Comparison of ENCODE assay signal across 9 cellular contexts in the genomic region with DNA sequence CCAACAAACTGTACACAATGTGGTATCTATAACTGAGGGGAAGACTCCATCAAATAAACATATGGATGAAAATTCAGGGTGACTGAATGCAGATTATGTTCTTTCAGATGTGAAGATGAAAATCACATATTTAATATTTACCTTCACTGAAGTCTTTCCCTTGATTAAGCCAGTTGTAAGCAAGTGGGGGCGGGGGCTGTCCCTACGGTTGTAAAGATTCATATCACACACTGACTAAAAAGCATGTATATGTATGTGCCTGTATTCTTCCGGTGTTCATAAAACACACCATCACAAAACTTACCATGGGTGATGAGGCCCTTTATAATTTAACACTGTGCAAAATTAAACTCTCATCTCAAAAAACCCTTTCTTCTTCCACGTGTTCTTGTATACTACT. TPM values are rescaled to one million over a fixed set of nuclear protein-coding genes. Genes with fewer than 3 reads are reported as not detected.
A peak's percentile ranks its signal among the peaks of the same experiment; 100 is the strongest.
DNase-seq lines count a peak whose midpoint lies in the region; ATAC-seq, FAIRE-seq and TF ChIP-seq lines count a peak whose summit lies in the region.
"Had no signal": no experiment of that assay in that cellular context is flagged by ENCODE, and none has a peak within 500 bp of the region (broad histone marks: within the 10 kb centered on the region; RNA-seq: fewer than 3 reads in every experiment).

No MANE protein-coding gene starts in this region.

- peaks cover 0 to 6% (median 0%) of the 10 kb centered on the region in 11 experiments; a peak in 2 of 22 replicates for H3K27me3 ChIP-seq in BLaER1 treated with 17β-estradiol and CSF1 and Interleukin-3, amounts not matched to agents 10 nM and 100 nM
- no peaks in the 10 kb centered on the region for H3K27me3 ChIP-seq in pancreas

- POLR2A ChIA-PET in OCI-LY7 (lab: Charles Lee) = interaction anchor here (0.6 to 1.4 kb wide), 4 partner anchors 10 to 668 kb away, joined by 3 to 4 read pairs (median 4); no protein-coding TSS in a partner anchor

- intact Hi-C loops in OCI-LY7 (cut with micrococcal nuclease; ENCODE audit: unreplicated experiment) = loop anchor here (5.0 kb wide), 3 partner anchors 65 to 235 kb away; a partner anchor contains a TSS
- intact Hi-C loops in pancreas (cut with DNase I) = no loop called here

- DNase-seq in OCI-LY7 (ENCODE audit: low spot score) = no peak
- no peak for DNase-seq in central memory CD8-positive, alpha-beta T cell (ENCODE audit: low spot score in 2 of 2)
- DNase-seq in pancreas = no peak
- DNase-seq in AML-193 (lab: John Stamatoyannopoulos, UW) = no peak
- no peak for DNase-seq in pons (ENCODE audit: low spot score)
- no peak for DNase-seq in ureter (ENCODE audit: low spot score)
- DNase-seq: mesendoderm had no signal

- H3K9me3 ChIP-seq in BLaER1 treated with 17β-estradiol and CSF1 and Interleukin-3, amounts not matched to agents 10 nM and 100 nM (replicated peaks in 1 of 11) = peaks cover 0 to 10% (median 6%) of the 10 kb centered on the region in 11 experiments; a peak in 7 of 22 replicates
- H3K9me3 ChIP-seq in OCI-LY7 (ENCODE audit: low read length) (no peaks in the 10 kb centered on the region), pancreas (no peaks in the 10 kb centered on the region)

- H3K36me3 Mint-ChIP-seq in central memory CD8-positive, alpha-beta T cell (ENCODE audit: insufficient read depth) = peaks cover 7% of the 10 kb centered on the region

- no peaks in the 10 kb centered on the region for H3K27me3 Mint-ChIP-seq in central memory CD8-positive, alpha-beta T cell

- TF ChIP-seq CTCF in OCI-LY7 (conservative IDR thresholded peaks at IDR 0.05; ENCODE audit: low read length) (no peak), pancreas (IDR thresholded peaks at IDR 0.05) (no peak)

- H3K79me2 ChIP-seq in OCI-LY7 (ENCODE audit: insufficient read depth, low read depth, low read length) = peaks cover 9% of the 10 kb centered on the region; the same call in 1 of the 2 replicates

- peak overlapping the region; percentile 68 for H3K27ac Mint-ChIP-seq in central memory CD8-positive, alpha-beta T cell (ENCODE audit: low read depth)

- no peak overlapping the region for H3K27ac ChIP-seq in BLaER1 treated with 17β-estradiol and CSF1 and Interleukin-3, amounts not matched to agents 10 nM and 100 nM
- H3K27ac ChIP-seq in OCI-LY7 (ENCODE audit: low read depth, low read length, poor library complexity, severe bottlenecking) (no peak overlapping the region), pancreas (no peak overlapping the region)

- peak overlapping the region; percentile 86 for H3K4me3 Mint-ChIP-seq in central memory CD8-positive, alpha-beta T cell

- FAIRE-seq in pancreas (lab: Jason Lieb, UNC) = no peak

- ATAC-seq in central memory CD8-positive, alpha-beta T cell (replicated peaks; ENCODE audit: extremely low read depth, poor library complexity, severe bottlenecking) = no peak
- no peak for ATAC-seq in pancreas
- no peak for ATAC-seq in HG03571 (IDR thresholded peaks at IDR 0.05; ENCODE audit: unreplicated experiment)

- H3K4me2 ChIP-seq in BLaER1 treated with 17β-estradiol and CSF1 and Interleukin-3, amounts not matched to agents 10 nM and 100 nM = peak overlapping the region; percentile 52 to 82 (median 70)
- peak overlapping the region; percentile 91 for H3K4me2 ChIP-seq in OCI-LY7 (ENCODE audit: low read length)

- peak overlapping the region; percentile 72 to 84 (median 80); a peak in 16 of 20 replicates for H3K4me3 ChIP-seq in BLaER1 treated with 17β-estradiol and CSF1 and Interleukin-3, amounts not matched to agents 10 nM and 100 nM
- H3K4me3 ChIP-seq in OCI-LY7 (ENCODE audit: low read depth, low read length, poor library complexity, severe bottlenecking) = peak overlapping the region; percentile 95
- H3K4me3 ChIP-seq in pancreas = peak overlapping the region in 3 of 4 donors; percentile 63 to 69 (median 64)

- no peaks in the 10 kb centered on the region for H3K9me3 Mint-ChIP-seq in central memory CD8-positive, alpha-beta T cell

- H4K20me1 ChIP-seq in BLaER1 treated with 17β-estradiol and CSF1 and Interleukin-3, amounts not matched to agents 10 nM and 100 nM = peaks cover 0 to 21% (median 0%) of the 10 kb centered on the region in 11 experiments; a peak in 8 of 22 replicates
- no peaks in the 10 kb centered on the region for H4K20me1 ChIP-seq in OCI-LY7 (ENCODE audit: insufficient read depth, low read length)

- no peaks in the 10 kb centered on the region; a peak in 1 of 22 replicates for H3K36me3 ChIP-seq in BLaER1 treated with 17β-estradiol and CSF1 and Interleukin-3, amounts not matched to agents 10 nM and 100 nM
- H3K36me3 ChIP-seq in OCI-LY7 (ENCODE audit: insufficient read depth, low read length) = no peaks in the 10 kb centered on the region
- H3K36me3 ChIP-seq in pancreas = no peaks in the 10 kb centered on the region

- peaks cover 0 to 20% (median 13%) of the 10 kb centered on the region in 10 experiments; a peak in 10 of 20 replicates for H3K4me1 ChIP-seq in BLaER1 treated with 17β-estradiol and CSF1 and Interleukin-3, amounts not matched to agents 10 nM and 100 nM
- H3K4me1 ChIP-seq in OCI-LY7 (ENCODE audit: insufficient read depth, low read length, poor library complexity, severe bottlenecking) = peaks cover 11% of the 10 kb centered on the region
- peaks cover 0 to 4% (median 0%) of the 10 kb centered on the region in 3 donors for H3K4me1 ChIP-seq in pancreas

- BruUV-seq in OCI-LY7 (replicated peaks; lab: Mats Ljungman, UMichigan) = TSS peak; percentile 59

- CTCF ChIA-PET in OCI-LY7 (lab: Charles Lee; ENCODE audit: unreplicated experiment) = no interaction called here

- 17 to 44% methylated on average over 4 of the region's 4 CpGs for WGBS in pancreas, 2 donors

- H3K9me2 ChIP-seq in OCI-LY7 (ENCODE audit: insufficient read depth, low read length) = no peaks in the 10 kb centered on the region

- peak overlapping the region in 8 of 11 experiments; percentile 78 to 88 (median 86); a peak in 12 of 22 replicates for H3K9ac ChIP-seq in BLaER1 treated with 17β-estradiol and CSF1 and Interleukin-3, amounts not matched to agents 10 nM and 100 nM

- H2AFZ ChIP-seq in OCI-LY7 (ENCODE audit: low read length) = no peak overlapping the region

- H3K4me1 Mint-ChIP-seq in central memory CD8-positive, alpha-beta T cell = peaks cover 41% of the 10 kb centered on the region

RNA-seq across cellular contexts. Expression of a gene that starts 1.3 kb away (rescaled TPM):
- 10.3 and 13.8 TPM in 2 replicates for total RNA-seq in OCI-LY7 (2014; rRNA removed; shearing (Covaris generic))
- 14.6 and 17.2 TPM in 2 replicates for total RNA-seq in OCI-LY7 (2022)
- total RNA-seq in pancreas = 10 to 100 TPM; 10.3 to 17.3 (median 13.7) TPM
- polyA plus RNA-seq in pancreas = 10 to 100 TPM; 10.2 to 14.9 TPM
- 27.6 TPM for total RNA-seq in ureter
